19 cellular contexts compared by ENCODE assay signal in genomic region chr5:11527994-11528393, GRCh38.
"Had no signal": no experiment of that assay in that cellular context is flagged by ENCODE, and none has a peak within 500 bp of the region (broad histone marks: within the 10 kb centered on the region; RNA-seq: fewer than 3 reads in every experiment).

No MANE protein-coding gene starts in this region.

- H3K9me3 ChIP-seq: adrenal gland, breast epithelium, Peyer's patch, SJSA1 had no signal

- H3K4me1 ChIP-seq: adrenal gland, breast epithelium, Peyer's patch, SJSA1 had no signal

- H3K27ac ChIP-seq: adrenal gland, breast epithelium, KMS-11, Peyer's patch, RWPE1, SJSA1 had no signal

- H3K4me3 ChIP-seq: adrenal gland, breast epithelium, Peyer's patch, SJSA1 had no signal

- H3K27me3 ChIP-seq: adrenal gland, breast epithelium, Peyer's patch had no signal

- DNase-seq: activated CD4-positive, alpha-beta T cell treated with anti-CD3 and anti-CD28 coated beads for 4 hours; activated CD8-positive, alpha-beta memory T cell treated with anti-CD3 and anti-CD28 coated beads, Interleukin-2, amount 50 U/mL, for 4 hours; activated CD8-positive, alpha-beta T cell treated with anti-CD3 and anti-CD28 coated beads for 36 hours; activated gamma-delta T cell treated with Interleukin-2 at 50 U/mL for 16 hours; activated naive CD4-positive, alpha-beta T cell treated with anti-CD3 and anti-CD28 coated beads, Interleukin-2, amount 50 U/mL, for 16 hours; activated naive CD8-positive, alpha-beta T cell treated with anti-CD3 and anti-CD28 coated beads, Interleukin-2, amount 10 ng/mL, durations not matched to agents 7 days and 5 days; activated T-cell treated with anti-CD3 and anti-CD28 coated beads, Interleukin-2, amount 50 U/mL, for 72 hours; adrenal gland; anterior cingulate cortex; caudate nucleus; NCI-H1092; NCI-H1436; NCI-H1694 treated with DMSO at 0.1 percent for 48 hours; NCI-H510A treated with DMSO at 0.1 percent for 48 hours; Peyer's patch had no signal

- H3K36me3 ChIP-seq: adrenal gland, breast epithelium, Peyer's patch, SJSA1 had no signal
